Comparison of ENCODE assay signal across 8 cellular contexts in genomic region chr1:176205322-176205914, GRCh38. TPM values are rescaled to one million over a fixed set of nuclear protein-coding genes. Genes with fewer than 3 reads are reported as not detected.
DNase-seq lines count a peak whose midpoint lies in the region; ATAC-seq, FAIRE-seq and TF ChIP-seq lines count a peak whose summit lies in the region.

No MANE protein-coding gene starts in this region.

- no peaks in the 10 kb centered on the region for H3K36me3 ChIP-seq in OCI-LY1 (ENCODE audit: insufficient read depth, low read length)
- H3K36me3 ChIP-seq in endocrine pancreas (ENCODE audit: control insufficient read depth, insufficient read depth, low read length) = no peaks in the 10 kb centered on the region
- H3K36me3 ChIP-seq in osteoblast (ENCODE audit: insufficient read depth, low read length) = no peaks in the 10 kb centered on the region

- no peaks in the 10 kb centered on the region for H3F3A ChIP-seq in OCI-LY1 (ENCODE audit: insufficient read depth, low read length)

- H3K79me2 ChIP-seq in OCI-LY1 (ENCODE audit: insufficient read depth, low read length) (peaks cover 59% of the 10 kb centered on the region), osteoblast (ENCODE audit: insufficient read depth, low read length) (peaks cover 68% of the 10 kb centered on the region)

- peak overlapping the region; percentile 90 for H3K4me2 ChIP-seq in OCI-LY1 (ENCODE audit: low read length)
- H3K4me2 ChIP-seq in osteoblast (ENCODE audit: insufficient read depth, low read length) = peak overlapping the region; percentile 97

- ATAC-seq in HG02938 (IDR thresholded peaks at IDR 0.05; ENCODE audit: unreplicated experiment) = no peak

- H3K4me1 ChIP-seq in OCI-LY1 (ENCODE audit: insufficient read depth, low read length, severe bottlenecking) (peaks cover 50% of the 10 kb centered on the region), endocrine pancreas (ENCODE audit: control insufficient read depth, insufficient read depth, low read length) (peaks cover 6% of the 10 kb centered on the region), osteoblast (ENCODE audit: insufficient read depth, low read length) (peaks cover 22% of the 10 kb centered on the region)

- no peaks in the 10 kb centered on the region for H3K27me3 ChIP-seq in OCI-LY1 (ENCODE audit: insufficient read depth, low read length)
- no peaks in the 10 kb centered on the region for H3K27me3 ChIP-seq in endocrine pancreas (ENCODE audit: control insufficient read depth, insufficient read depth, low read length)
- no peaks in the 10 kb centered on the region for H3K27me3 ChIP-seq in osteoblast (ENCODE audit: insufficient read depth, low read length)

- H3K4me3 ChIP-seq in OCI-LY1 (ENCODE audit: low read depth, low read length, poor library complexity, severe bottlenecking) = peak overlapping the region; percentile 95
- peak overlapping the region; percentile 87 for H3K4me3 ChIP-seq in endocrine pancreas (ENCODE audit: control insufficient read depth, insufficient read depth, low read length)
- peak overlapping the region; percentile 93 for H3K4me3 ChIP-seq in osteoblast (ENCODE audit: insufficient read depth, low read length)

- DNase-seq in GM12891 (ENCODE audit: insufficient read length, low spot score) (no peak), osteoblast (ENCODE audit: insufficient read length, low spot score, missing footprints) (peak; percentile 72), urothelium cell line (ENCODE audit: low spot score) (no peak), activated gamma-delta T cell treated with Interleukin-2 at 50 U/mL for 16 hours (no peak)
- DNase-seq in stimulated activated CD4-positive, alpha-beta T cell treated with anti-CD3 and anti-CD28 coated beads, Interleukin-1b, Interleukin-23, amount 100 ng/mL, for 48 hours = no peak

- TF ChIP-seq CTCF in OCI-LY1 (IDR thresholded peaks at IDR 0.05; ENCODE audit: low read length) = no peak
- no peak for TF ChIP-seq CTCF in osteoblast (IDR thresholded peaks at IDR 0.05; ENCODE audit: extremely low read depth, low read depth, low read length)

- no peaks in the 10 kb centered on the region for H3K9me2 ChIP-seq in OCI-LY1 (ENCODE audit: low read depth, low read length)

- H3K27ac ChIP-seq in OCI-LY1 (ENCODE audit: low read depth, low read length, poor library complexity, severe bottlenecking) = peak overlapping the region; percentile 81
- peak overlapping the region; percentile 83 for H3K27ac ChIP-seq in osteoblast (ENCODE audit: low read depth, low read length)

- no peak for TF ChIP-seq POLR2A in GM12891 (IDR thresholded peaks at IDR 0.05; ENCODE audit: low read depth, low read length)

- H3K9ac ChIP-seq in OCI-LY1 (ENCODE audit: low read length) (peak overlapping the region; percentile 91), endocrine pancreas (ENCODE audit: control insufficient read depth, insufficient read depth, low read length) (no peak overlapping the region)

- H3K9me3 ChIP-seq in OCI-LY1 (ENCODE audit: low read length) (no peaks in the 10 kb centered on the region), endocrine pancreas (ENCODE audit: control insufficient read depth, low read length) (no peaks in the 10 kb centered on the region), osteoblast (ENCODE audit: low read depth, low read length) (no peaks in the 10 kb centered on the region)

- H2AFZ ChIP-seq in OCI-LY1 (ENCODE audit: low read length) (no peak overlapping the region), osteoblast (ENCODE audit: low read length) (peak overlapping the region; percentile 98)

- H4K20me1 ChIP-seq in OCI-LY1 (ENCODE audit: insufficient read depth, low read length) (no peaks in the 10 kb centered on the region), osteoblast (ENCODE audit: insufficient read depth, low read length) (peaks cover 48% of the 10 kb centered on the region)

- FAIRE-seq in GM12891 (lab: Jason Lieb, UNC) (peak; percentile 5), urothelium cell line (lab: Jason Lieb, UNC) (no peak)

TF ChIP-seq in GM12891, 5 proteins besides CTCF, POLR2A, EP300 and RAD21:
- no peak for TF ChIP-seq POLR2AphosphoS5 (IDR thresholded peaks at IDR 0.05; ENCODE audit: low read depth, low read length)
- TF ChIP-seq SPI1 (IDR thresholded peaks at IDR 0.05; ENCODE audit: low read depth, low read length) = no peak
- TF ChIP-seq POU2F2 (IDR thresholded peaks at IDR 0.05; ENCODE audit: low read depth, low read length) = no peak
- TF ChIP-seq PAX5 (IDR thresholded peaks at IDR 0.05; ENCODE audit: insufficient read depth, low read length, severe bottlenecking) = no peak
- no peak for TF ChIP-seq TAF1 (IDR thresholded peaks at IDR 0.05; ENCODE audit: low read depth, low read length)

RNA-seq across cellular contexts. Expression of gene COP1, which starts 1.7 kb away (rescaled TPM):
- 23.2 TPM for polyA plus RNA-seq in GM12891 (2012; ENCODE audit: low read depth, missing spikeins)
- total RNA-seq in osteoblast = 64.8 and 73.1 TPM in 2 replicates
